Comparison of ENCODE assay signal across 18 cellular contexts in genomic region chr16:84314814-84315213, GRCh38. TPM values are rescaled to one million over a fixed set of nuclear protein-coding genes. Genes with fewer than 3 reads are reported as not detected.
DNase-seq lines count a peak whose midpoint lies in the region; ATAC-seq and TF ChIP-seq lines count a peak whose summit lies in the region.
"Had no signal": no experiment of that assay in that cellular context is flagged by ENCODE, and none has a peak within 500 bp of the region (broad histone marks: within the 10 kb centered on the region; RNA-seq: fewer than 3 reads in every experiment).

No MANE protein-coding gene starts in this region.

- H3K36me3 Mint-ChIP-seq in chondrocyte (ENCODE audit: low read depth) = peaks cover 2% of the 10 kb centered on the region
- H3K36me3 Mint-ChIP-seq in activated CD4-positive, alpha-beta memory T cell treated with anti-CD3 and anti-CD28 coated beads for 36 hours = no peaks in the 10 kb centered on the region

- CTCF ChIA-PET in activated CD4-positive, alpha-beta memory T cell treated with anti-CD3 and anti-CD28 coated beads for 36 hours (lab: Charles Lee) = no interaction called here

- peak; percentile 22 for DNase-seq in RKO (ENCODE audit: low spot score)
- DNase-seq in chondrocyte (ENCODE audit: low spot score) = peak; percentile 28
- peak; percentile 17 for DNase-seq in kidney tubule cell (ENCODE audit: low spot score)
- no peak for DNase-seq in activated CD4-positive, alpha-beta memory T cell treated with anti-CD3 and anti-CD28 coated beads for 36 hours
- DNase-seq in activated gamma-delta T cell treated with Interleukin-2 at 50 U/mL for 16 hours = no peak
- DNase-seq: ACHN; Caco-2; CD4-positive, alpha-beta T cell; DMS 273 treated with DMSO at 0.1 percent for 48 hours; DND-41; GOT3; NCI-H1694 treated with DMSO at 0.1 percent for 48 hours; NCI-H2081 treated with DMSO at 0.1 percent for 48 hours; NCI-H446; NCI-H526; Right ventricle myocardium superior had no signal

- no peak for TF ChIP-seq CTCF in chondrocyte (IDR thresholded peaks at IDR 0.05)

- H3K27ac Mint-ChIP-seq in chondrocyte (ENCODE audit: unreplicated experiment) = no peak overlapping the region
- H3K27ac Mint-ChIP-seq in activated CD4-positive, alpha-beta memory T cell treated with anti-CD3 and anti-CD28 coated beads for 36 hours = no peak overlapping the region
- H3K27ac Mint-ChIP-seq: CD4-positive, alpha-beta T cell had no signal

- no peaks in the 10 kb centered on the region for H3K4me1 Mint-ChIP-seq in chondrocyte (ENCODE audit: low read depth)
- H3K4me1 Mint-ChIP-seq in activated CD4-positive, alpha-beta memory T cell treated with anti-CD3 and anti-CD28 coated beads for 36 hours (ENCODE audit: low read depth) = no peaks in the 10 kb centered on the region

- H3K9me3 Mint-ChIP-seq in chondrocyte (ENCODE audit: low read depth) = peaks cover 3% of the 10 kb centered on the region
- peaks cover 11% of the 10 kb centered on the region for H3K9me3 Mint-ChIP-seq in activated CD4-positive, alpha-beta memory T cell treated with anti-CD3 and anti-CD28 coated beads for 36 hours
- H3K9me3 Mint-ChIP-seq: CD4-positive, alpha-beta T cell had no signal

- intact Hi-C loops in activated CD4-positive, alpha-beta memory T cell treated with anti-CD3 and anti-CD28 coated beads for 36 hours (cut with micrococcal nuclease) = no loop called here

- peaks cover 33% of the 10 kb centered on the region for H3K27me3 Mint-ChIP-seq in chondrocyte (ENCODE audit: low read depth)
- H3K27me3 Mint-ChIP-seq in activated CD4-positive, alpha-beta memory T cell treated with anti-CD3 and anti-CD28 coated beads for 36 hours = peaks cover 21% of the 10 kb centered on the region

- POLR2A ChIA-PET in activated CD4-positive, alpha-beta memory T cell treated with anti-CD3 and anti-CD28 coated beads for 36 hours (lab: Charles Lee) = no interaction called here

- ATAC-seq in HG03571 (IDR thresholded peaks at IDR 0.05; ENCODE audit: unreplicated experiment) (no peak), HG02642 (IDR thresholded peaks at IDR 0.05; ENCODE audit: poor library complexity, unreplicated experiment) (no peak)

- H3K4me3 Mint-ChIP-seq in chondrocyte (ENCODE audit: unreplicated experiment) = no peak overlapping the region
- no peak overlapping the region for H3K4me3 Mint-ChIP-seq in activated CD4-positive, alpha-beta memory T cell treated with anti-CD3 and anti-CD28 coated beads for 36 hours
- H3K4me3 Mint-ChIP-seq: CD4-positive, alpha-beta T cell had no signal

RNA-seq across cellular contexts. Expression of gene WFDC1, which starts 20.1 kb away (rescaled TPM):
- 3.5 to 5.7 TPM (median 5.6 TPM) in 3 replicates for total RNA-seq in chondrocyte
- not detected for total RNA-seq in activated CD4-positive, alpha-beta memory T cell treated with anti-CD3 and anti-CD28 coated beads for 36 hours
- total RNA-seq: Caco-2; CD4-positive, alpha-beta T cell had no signal

RNA-seq across cellular contexts. Expression of gene ATP2C2, which starts 53.5 kb away (rescaled TPM):
- not detected in 3 replicates for total RNA-seq in chondrocyte
- total RNA-seq in activated CD4-positive, alpha-beta memory T cell treated with anti-CD3 and anti-CD28 coated beads for 36 hours = not detected
- total RNA-seq: CD4-positive, alpha-beta T cell; Right ventricle myocardium superior had no signal

Comparison
In these comparisons a context has a peak if more than half of its experiments do, and no peak if none do; other contexts are left out.
1. DNase-seq: peak in RKO (single experiment), chondrocyte (single experiment) and kidney tubule cell (single experiment); none in activated CD4-positive, alpha-beta memory T cell treated with anti-CD3 and anti-CD28 coated beads for 36 hours (single experiment) and activated gamma-delta T cell treated with Interleukin-2 at 50 U/mL for 16 hours (single experiment).